In the genomic region with DNA sequence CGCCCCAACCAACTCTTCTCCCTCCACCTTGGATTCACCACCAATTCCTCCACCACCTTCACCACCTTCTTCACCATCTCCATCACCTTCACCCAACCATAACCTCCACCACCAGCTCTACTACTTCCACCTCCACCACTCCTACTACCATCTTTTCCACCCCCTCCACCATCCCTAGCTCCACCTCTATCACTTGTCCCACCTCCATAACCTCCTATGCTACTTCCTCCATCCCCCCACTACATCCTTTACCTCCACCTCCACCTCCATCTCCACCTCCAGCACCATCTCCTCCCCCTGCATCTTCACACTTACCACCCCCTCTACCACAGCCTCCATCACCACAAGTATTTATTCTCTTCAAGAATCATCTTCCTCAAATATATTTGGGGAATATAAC, we compare ENCODE assay signal across 9 cellular contexts.
"Had no signal": no experiment of that assay in that cellular context is flagged by ENCODE, and none has a peak within 500 bp of the region (broad histone marks: within the 10 kb centered on the region; RNA-seq: fewer than 3 reads in every experiment).

No MANE protein-coding gene starts in this region.

- H3K4me3 Mint-ChIP-seq: H9, HFFc6 had no signal

- H2AFZ ChIP-seq: GM23248 had no signal

- ATAC-seq: K562 had no signal

- H3K27ac Mint-ChIP-seq: H9, HFFc6 had no signal

- FAIRE-seq: H1, H54, K562 had no signal

- H3K9ac ChIP-seq: GM23248 had no signal

- H3K4me1 Mint-ChIP-seq: H9 had no signal

- H3K27ac ChIP-seq: GM23248, HL-60 had no signal

- H3K4me3 ChIP-seq: GM23248, K562 had no signal

- DNase-seq: GM23248, H9, HCEC 1CT, HFFc6, IMR-90 had no signal
